Comparison of ENCODE assay signal across 19 cellular contexts in genomic region chr9:117273612-117274011, GRCh38.
"Had no signal": no experiment of that assay in that cellular context is flagged by ENCODE, and none has a peak within 500 bp of the region (broad histone marks: within the 10 kb centered on the region; RNA-seq: fewer than 3 reads in every experiment).

No MANE protein-coding gene starts in this region.

- H3K27me3 ChIP-seq: ovary, right atrium auricular region, right lobe of liver, tibial nerve, uterus had no signal

- H3K36me3 ChIP-seq: left ventricle myocardium inferior, ovary, right atrium auricular region, right lobe of liver, tibial nerve, uterus had no signal

- H3K27ac ChIP-seq: left ventricle myocardium inferior, ovary, right atrium auricular region, right lobe of liver, tibial nerve, uterus had no signal

- H3K4me2 ChIP-seq: smooth muscle cell had no signal

- H3K4me3 ChIP-seq: left ventricle myocardium inferior, lung, mucosa of descending colon, ovary, right atrium auricular region, right lobe of liver, smooth muscle cell, tibial nerve, uterus had no signal

- DNase-seq: islet precursor cell; left ventricle myocardium inferior; midbrain; mucosa of descending colon; naive thymus-derived CD4-positive, alpha-beta T cell; ovary; right lobe of liver; stimulated activated CD4-positive, alpha-beta T cell treated with anti-CD3 and anti-CD28 coated beads, Interleukin-1b, Interleukin-23, amount 100 ng/mL, for 48 hours; stimulated activated CD4-positive, alpha-beta T cell treated with anti-CD3 and anti-CD28 coated beads, Interleukin-2, amount 100 ng/mL, for 48 hours; stimulated activated CD4-positive, alpha-beta T cell treated with anti-CD3 and anti-CD28 coated beads, Interleukin-4, amount 100 ng/mL, for 4 hours; stimulated activated CD8-positive, alpha-beta memory T cell treated with anti-CD3 and anti-CD28 coated beads, Interleukin-4, amount 100 ng/mL, for 48 hours; stimulated activated naive CD4-positive, alpha-beta T cell treated with Interleukin-2 at 50 U/mL for 16 hours; stimulated activated naive CD8-positive, alpha-beta T cell treated with anti-CD3 and anti-CD28 coated beads, Interleukin-15, amount 100 ng/mL, for 72 hours; substantia nigra; uterus had no signal

- H3K4me1 ChIP-seq: left ventricle myocardium inferior, right lobe of liver, tibial nerve, uterus had no signal

- H3K9me3 ChIP-seq: left ventricle myocardium inferior, mucosa of descending colon, ovary, right atrium auricular region, right lobe of liver, tibial nerve, uterus had no signal
